ENCODE assay signal across 22 cellular contexts in genomic region chr19:32917612-32917996, GRCh38. TPM values are rescaled to one million over a fixed set of nuclear protein-coding genes. Genes with fewer than 3 reads are reported as not detected.
DNase-seq lines count a peak whose midpoint lies in the region; ATAC-seq and TF ChIP-seq lines count a peak whose summit lies in the region.
"Had no signal": no experiment of that assay in that cellular context is flagged by ENCODE, and none has a peak within 500 bp of the region (broad histone marks: within the 10 kb centered on the region; RNA-seq: fewer than 3 reads in every experiment).

No MANE protein-coding gene starts in this region.

- H3K4me3 ChIP-seq in NT2/D1 (ENCODE audit: insufficient read length, low read depth): no peak overlapping the region
- H3K4me3 ChIP-seq: Peyer's patch had no signal

- CTCF ChIA-PET in activated naive CD4-positive, alpha-beta T cell treated with anti-CD3 and anti-CD28 coated beads, Interleukin-2, amount 10 ng/mL, durations not matched to agents 7 days and 5 days (lab: Charles Lee): no interaction called here

- H3K27me3 ChIP-seq in NT2/D1 (ENCODE audit: insufficient read depth, insufficient read length): no peaks in the 10 kb centered on the region
- H3K27me3 ChIP-seq: Peyer's patch had no signal

- peaks cover 3% of the 10 kb centered on the region for H3K4me1 ChIP-seq in NT2/D1 (ENCODE audit: insufficient read depth, insufficient read length)
- H3K4me1 ChIP-seq: Peyer's patch had no signal

- no peak overlapping the region for H3K9ac ChIP-seq in NT2/D1 (ENCODE audit: insufficient read length, low read depth)
- H3K9ac ChIP-seq: KMS-11 had no signal

- H3K27me3 Mint-ChIP-seq in activated naive CD4-positive, alpha-beta T cell treated with anti-CD3 and anti-CD28 coated beads, Interleukin-2, amount 10 ng/mL, durations not matched to agents 7 days and 5 days: no peaks in the 10 kb centered on the region
- peaks cover 4% of the 10 kb centered on the region for H3K27me3 Mint-ChIP-seq in glutamatergic neuron (ENCODE audit: unreplicated experiment)

- no peak for TF ChIP-seq CTCF in glutamatergic neuron (IDR thresholded peaks at IDR 0.05; ENCODE audit: partially characterized antibody, unreplicated experiment)

- no peak for ATAC-seq in activated CD4-positive, CD25-positive, alpha-beta regulatory T cell treated with anti-CD3 and anti-CD28 coated beads, Interleukin-2, amount 50 U/mL, for 24 hours

- peaks cover 6% of the 10 kb centered on the region for H3K36me3 Mint-ChIP-seq in activated naive CD4-positive, alpha-beta T cell treated with anti-CD3 and anti-CD28 coated beads, Interleukin-2, amount 10 ng/mL, durations not matched to agents 7 days and 5 days
- no peaks in the 10 kb centered on the region for H3K36me3 Mint-ChIP-seq in glutamatergic neuron (ENCODE audit: unreplicated experiment)

- no peak overlapping the region for H3K4me3 Mint-ChIP-seq in activated naive CD4-positive, alpha-beta T cell treated with anti-CD3 and anti-CD28 coated beads, Interleukin-2, amount 10 ng/mL, durations not matched to agents 7 days and 5 days
- no peak overlapping the region for H3K4me3 Mint-ChIP-seq in glutamatergic neuron (ENCODE audit: unreplicated experiment)

- H3K9me3 Mint-ChIP-seq in activated naive CD4-positive, alpha-beta T cell treated with anti-CD3 and anti-CD28 coated beads, Interleukin-2, amount 10 ng/mL, durations not matched to agents 7 days and 5 days: no peaks in the 10 kb centered on the region
- no peaks in the 10 kb centered on the region for H3K9me3 Mint-ChIP-seq in glutamatergic neuron (ENCODE audit: unreplicated experiment)

- H3K27ac Mint-ChIP-seq in activated naive CD4-positive, alpha-beta T cell treated with anti-CD3 and anti-CD28 coated beads, Interleukin-2, amount 10 ng/mL, durations not matched to agents 7 days and 5 days: peak overlapping the region; percentile 11
- peak overlapping the region; percentile 52 for H3K27ac Mint-ChIP-seq in glutamatergic neuron (ENCODE audit: unreplicated experiment)

- DNase-seq in activated naive CD4-positive, alpha-beta T cell treated with anti-CD3 and anti-CD28 coated beads, Interleukin-2, amount 10 ng/mL, durations not matched to agents 7 days and 5 days: no peak
- DNase-seq in activated naive CD4-positive, alpha-beta T cell treated with anti-CD3 and anti-CD28 coated beads, Interleukin-2, amount 50 U/mL, for 16 hours: no peak
- peak; percentile 43 for DNase-seq in NT2/D1 (ENCODE audit: low read depth, low spot score)
- no peak for DNase-seq in glutamatergic neuron
- no peak for DNase-seq in cerebellar cortex (ENCODE audit: low spot score)
- no peak for DNase-seq in medulla oblongata (ENCODE audit: extremely low spot score)
- no peak for DNase-seq in stimulated activated CD8-positive, alpha-beta memory T cell treated with anti-CD3 and anti-CD28 coated beads, Interleukin-4, amount 100 ng/mL, for 48 hours
- DNase-seq: COR-L47, DMS79 treated with DMSO at 0.1 percent for 48 hours, IMR-90, NCI-H1105, NCI-H146, NCI-H2029 treated with DMSO at 0.1 percent for 48 hours, NCI-H226, NCI-H524, NCI-H774, Peyer's patch had no signal

- H3K36me3 ChIP-seq in NT2/D1 (ENCODE audit: insufficient read depth, insufficient read length, low read length): peaks cover 26% of the 10 kb centered on the region

- no peaks in the 10 kb centered on the region for H3K9me3 ChIP-seq in NT2/D1 (ENCODE audit: insufficient read depth, low read length)
- H3K9me3 ChIP-seq: Peyer's patch had no signal

- peaks cover 6% of the 10 kb centered on the region for H3K4me1 Mint-ChIP-seq in activated naive CD4-positive, alpha-beta T cell treated with anti-CD3 and anti-CD28 coated beads, Interleukin-2, amount 10 ng/mL, durations not matched to agents 7 days and 5 days
- H3K4me1 Mint-ChIP-seq in glutamatergic neuron (ENCODE audit: low read depth, unreplicated experiment): peaks cover 7% of the 10 kb centered on the region

RNA-seq across cellular contexts. Expression of gene SLC7A9, which starts 48.0 kb away (rescaled TPM):
- total RNA-seq in glutamatergic neuron (ENCODE audit: unreplicated experiment): 0.64 TPM
- total RNA-seq: A172, HT1080, IMR-90, OCI-LY7 had no signal

RNA-seq across cellular contexts. Expression of gene CEP89, which starts 54.2 kb away (rescaled TPM):
- 42.5 TPM for total RNA-seq in glutamatergic neuron (ENCODE audit: unreplicated experiment)

RNA-seq across cellular contexts. Expression of gene FAAP24, which starts 54.4 kb away (rescaled TPM):
- 1.4 TPM for total RNA-seq in glutamatergic neuron (ENCODE audit: unreplicated experiment)
